Comparison of ENCODE assay signal across 8 cellular contexts in the genomic region with DNA sequence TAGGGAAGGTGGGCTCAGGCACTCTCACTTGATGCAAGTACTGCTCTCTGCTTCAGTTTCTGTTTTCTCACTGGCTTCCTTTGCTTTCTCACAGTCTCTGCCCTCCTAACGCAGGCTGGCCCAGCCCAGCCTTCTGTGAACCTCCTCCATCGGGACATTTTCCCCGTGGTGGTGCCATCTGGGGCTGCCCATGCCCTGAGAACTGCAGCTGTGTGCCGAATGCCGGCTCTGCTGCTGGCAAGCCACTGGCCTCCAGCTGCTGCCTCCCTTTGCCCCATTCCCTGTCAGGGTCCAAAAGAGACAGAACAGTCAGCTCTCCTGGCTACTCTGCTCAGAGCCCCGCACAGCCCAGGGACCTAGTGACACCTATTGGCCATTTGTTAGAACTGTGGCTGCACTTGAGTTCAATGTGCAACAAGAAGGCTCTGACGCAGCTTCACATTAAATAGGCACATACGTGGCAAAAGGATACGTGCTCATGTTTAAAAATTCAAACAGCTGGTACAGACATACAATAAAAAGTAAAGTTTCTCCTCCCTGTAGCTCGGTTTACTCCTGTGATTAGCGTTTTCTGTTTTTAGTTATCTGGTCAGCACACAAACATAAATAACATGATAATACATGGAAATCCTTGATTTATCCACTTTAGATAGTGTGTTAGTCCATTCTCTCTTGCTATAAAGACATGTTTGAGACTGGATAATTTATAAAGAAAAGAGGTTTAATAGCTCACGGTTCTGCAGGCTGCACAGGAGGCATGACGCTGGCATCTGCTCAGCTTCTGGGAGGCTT. TPM values are rescaled to one million over a fixed set of nuclear protein-coding genes. Genes with fewer than 3 reads are reported as not detected.
DNase-seq lines count a peak whose midpoint lies in the region; ATAC-seq, FAIRE-seq and TF ChIP-seq lines count a peak whose summit lies in the region.

No MANE protein-coding gene starts in this region.

- no peak overlapping the region for H3K4me3 ChIP-seq in OCI-LY1 (ENCODE audit: low read depth, low read length, poor library complexity, severe bottlenecking)
- no peak overlapping the region for H3K4me3 ChIP-seq in bronchial epithelial cell (ENCODE audit: low read depth, low read length)

- H3K27me3 Mint-ChIP-seq in stimulated activated naive B cell treated with anti-CD40 and anti-IgM and Interleukin-4, amounts not matched to agents 10 μg/mL and 1 μg/mL and 100 μg/mL, for 72 hours: no peaks in the 10 kb centered on the region

- no peak for FAIRE-seq in bronchial epithelial cell (lab: Jason Lieb, UNC)

- ATAC-seq in GM19463 (IDR thresholded peaks at IDR 0.05; ENCODE audit: unreplicated experiment) (peak; percentile 91), HG03469 (IDR thresholded peaks at IDR 0.05; ENCODE audit: unreplicated experiment) (peak; percentile 51), left colon (peak; percentile 94)
- ATAC-seq in stimulated activated naive B cell treated with anti-CD40 and anti-IgM and Interleukin-4, amounts not matched to agents 10 μg/mL and 1 μg/mL and 100 μg/mL, for 72 hours (replicated peaks): peak; percentile 98 to 99

- H3K79me2 ChIP-seq in OCI-LY1 (ENCODE audit: insufficient read depth, low read length): no peaks in the 10 kb centered on the region

- peaks cover 0 to 4% of the 10 kb centered on the region in 2 donors for H3K36me3 Mint-ChIP-seq in stimulated activated naive B cell treated with anti-CD40 and anti-IgM and Interleukin-4, amounts not matched to agents 10 μg/mL and 1 μg/mL and 100 μg/mL, for 72 hours

- peak overlapping the region; percentile 22; the same call in 1 of the 2 replicates for H3K4me2 ChIP-seq in OCI-LY1 (ENCODE audit: low read length)

- peak overlapping the region; percentile 91 for H3K27ac Mint-ChIP-seq in stimulated activated naive B cell treated with anti-CD40 and anti-IgM and Interleukin-4, amounts not matched to agents 10 μg/mL and 1 μg/mL and 100 μg/mL, for 72 hours

- H3K9me3 ChIP-seq in OCI-LY1 (ENCODE audit: low read length): no peaks in the 10 kb centered on the region; the same call in 1 of the 2 replicates

- intact Hi-C loops in left colon (cut with DNase I, micrococcal nuclease): no loop called here

- H3K27me3 ChIP-seq in OCI-LY1 (ENCODE audit: insufficient read depth, low read length): no peaks in the 10 kb centered on the region
- no peaks in the 10 kb centered on the region for H3K27me3 ChIP-seq in bronchial epithelial cell (ENCODE audit: control insufficient read depth, insufficient read depth, low read length)

- TF ChIP-seq CTCF in OCI-LY1 (IDR thresholded peaks at IDR 0.05; ENCODE audit: low read length) (peak; percentile 85), bronchial epithelial cell (IDR thresholded peaks at IDR 0.05; ENCODE audit: insufficient read depth, low read length, severe bottlenecking) (peak; percentile 80)

- no peaks in the 10 kb centered on the region for H3F3A ChIP-seq in OCI-LY1 (ENCODE audit: insufficient read depth, low read length)

- H2AFZ ChIP-seq in OCI-LY1 (ENCODE audit: low read length): peak overlapping the region; percentile 25; the same call in 1 of the 2 replicates

- H3K27ac ChIP-seq in OCI-LY1 (ENCODE audit: low read depth, low read length, poor library complexity, severe bottlenecking): no peak overlapping the region

- H3K9me3 Mint-ChIP-seq in stimulated activated naive B cell treated with anti-CD40 and anti-IgM and Interleukin-4, amounts not matched to agents 10 μg/mL and 1 μg/mL and 100 μg/mL, for 72 hours: no peaks in the 10 kb centered on the region

- no peaks in the 10 kb centered on the region for H4K20me1 ChIP-seq in OCI-LY1 (ENCODE audit: insufficient read depth, low read length)

- H3K4me3 Mint-ChIP-seq in stimulated activated naive B cell treated with anti-CD40 and anti-IgM and Interleukin-4, amounts not matched to agents 10 μg/mL and 1 μg/mL and 100 μg/mL, for 72 hours: peak overlapping the region; percentile 70 to 74

- peaks cover 35 to 41% of the 10 kb centered on the region in 2 donors for H3K4me1 Mint-ChIP-seq in stimulated activated naive B cell treated with anti-CD40 and anti-IgM and Interleukin-4, amounts not matched to agents 10 μg/mL and 1 μg/mL and 100 μg/mL, for 72 hours

- H3K36me3 ChIP-seq in OCI-LY1 (ENCODE audit: insufficient read depth, low read length): no peaks in the 10 kb centered on the region
- no peaks in the 10 kb centered on the region for H3K36me3 ChIP-seq in bronchial epithelial cell (ENCODE audit: control insufficient read depth, insufficient read depth, low read length)

- H3K9ac ChIP-seq in OCI-LY1 (ENCODE audit: low read length): no peak overlapping the region; the same call in 1 of the 2 replicates

- no peaks in the 10 kb centered on the region for H3K9me2 ChIP-seq in OCI-LY1 (ENCODE audit: low read depth, low read length)

- peak; percentile 28 for DNase-seq in NCI-H146 (lab: John Stamatoyannopoulos, UW)
- no peak for DNase-seq in NCI-H146 treated with DMSO at 0.1 percent for 48 hours (lab: John Stamatoyannopoulos, UW; ENCODE audit: unreplicated experiment)
- peak; percentile 57 for DNase-seq in bronchial epithelial cell (ENCODE audit: low read depth)
- DNase-seq in left colon: peak; percentile 57 to 61
- DNase-seq in stimulated activated naive B cell treated with anti-CD40 and anti-IgM and Interleukin-4, amounts not matched to agents 10 μg/mL and 1 μg/mL and 100 μg/mL, for 72 hours: peak; percentile 68

- H3K4me1 ChIP-seq in OCI-LY1 (ENCODE audit: insufficient read depth, low read length, severe bottlenecking): peaks cover 40% of the 10 kb centered on the region

RNA-seq across cellular contexts. Expression of gene FCRL5, which starts 46.6 kb away (rescaled TPM):
- total RNA-seq in bronchial epithelial cell (not detected in 2 replicates), left colon (1 to 10 TPM; 2.2 to 4.5 TPM)
